Comparison of ENCODE assay signal across 3 cellular contexts in the genomic region with DNA sequence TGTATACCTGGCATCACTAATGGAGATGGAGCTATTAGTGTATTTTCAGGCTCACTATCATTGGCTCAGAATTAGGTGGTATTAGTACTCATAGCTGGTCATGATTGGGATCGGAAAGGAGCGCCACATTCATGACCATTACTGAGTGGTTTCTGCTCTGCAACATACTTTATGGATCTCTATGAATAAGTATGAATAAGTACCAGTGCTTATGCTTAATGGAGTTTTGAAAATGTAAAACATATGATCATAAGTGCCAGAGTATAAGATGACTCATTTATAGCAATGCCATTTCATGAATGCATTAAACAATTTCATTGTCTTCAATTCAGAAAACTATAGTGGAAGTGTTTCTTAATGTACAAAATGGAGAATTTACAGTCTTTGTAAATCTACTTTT.
A peak's percentile ranks its signal among the peaks of the same experiment; 100 is the strongest.
TF ChIP-seq lines count a peak whose summit lies in the region.

No MANE protein-coding gene starts in this region.

TF ChIP-seq in HEK293, 187 proteins besides CTCF, POLR2A, EP300 and RAD21 (continued from another document):
- no peak for TF ChIP-seq KLF10 (tag by site-specific recombination; IDR thresholded peaks at IDR 0.05)
- TF ChIP-seq, protein P1, sequence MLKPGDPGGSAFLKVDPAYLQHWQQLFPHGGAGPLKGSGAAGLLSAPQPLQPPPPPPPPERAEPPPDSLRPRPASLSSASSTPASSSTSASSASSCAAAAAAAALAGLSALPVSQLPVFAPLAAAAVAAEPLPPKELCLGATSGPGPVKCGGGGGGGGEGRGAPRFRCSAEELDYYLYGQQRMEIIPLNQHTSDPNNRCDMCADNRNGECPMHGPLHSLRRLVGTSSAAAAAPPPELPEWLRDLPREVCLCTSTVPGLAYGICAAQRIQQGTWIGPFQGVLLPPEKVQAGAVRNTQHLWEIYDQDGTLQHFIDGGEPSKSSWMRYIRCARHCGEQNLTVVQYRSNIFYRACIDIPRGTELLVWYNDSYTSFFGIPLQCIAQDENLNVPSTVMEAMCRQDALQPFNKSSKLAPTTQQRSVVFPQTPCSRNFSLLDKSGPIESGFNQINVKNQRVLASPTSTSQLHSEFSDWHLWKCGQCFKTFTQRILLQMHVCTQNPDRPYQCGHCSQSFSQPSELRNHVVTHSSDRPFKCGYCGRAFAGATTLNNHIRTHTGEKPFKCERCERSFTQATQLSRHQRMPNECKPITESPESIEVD (tag by site-specific recombination; IDR thresholded peaks at IDR 0.05): 0 out of 2 replicates have a peak, but pooled peaks have one; percentile 10
- no peak for TF ChIP-seq ZNF175 (tag by site-specific recombination; IDR thresholded peaks at IDR 0.05)
- TF ChIP-seq, protein P2, sequence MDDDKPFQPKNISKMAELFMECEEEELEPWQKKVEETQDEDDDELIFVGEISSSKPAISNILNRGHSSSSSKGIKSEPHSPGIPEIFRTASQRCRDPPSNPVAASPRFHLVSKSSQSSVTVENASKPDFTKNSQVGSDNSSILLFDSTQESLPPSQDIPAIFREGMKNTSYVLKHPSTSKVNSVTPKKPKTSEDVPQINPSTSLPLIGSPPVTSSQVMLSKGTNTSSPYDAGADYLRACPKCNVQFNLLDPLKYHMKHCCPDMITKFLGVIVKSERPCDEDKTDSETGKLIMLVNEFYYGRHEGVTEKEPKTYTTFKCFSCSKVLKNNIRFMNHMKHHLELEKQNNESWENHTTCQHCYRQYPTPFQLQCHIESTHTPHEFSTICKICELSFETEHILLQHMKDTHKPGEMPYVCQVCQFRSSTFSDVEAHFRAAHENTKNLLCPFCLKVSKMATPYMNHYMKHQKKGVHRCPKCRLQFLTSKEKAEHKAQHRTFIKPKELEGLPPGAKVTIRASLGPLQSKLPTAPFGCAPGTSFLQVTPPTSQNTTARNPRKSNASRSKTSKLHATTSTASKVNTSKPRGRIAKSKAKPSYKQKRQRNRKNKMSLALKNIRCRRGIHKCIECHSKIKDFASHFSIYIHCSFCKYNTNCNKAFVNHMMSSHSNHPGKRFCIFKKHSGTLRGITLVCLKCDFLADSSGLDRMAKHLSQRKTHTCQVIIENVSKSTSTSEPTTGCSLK (tag by site-specific recombination; IDR thresholded peaks at IDR 0.05): no peak
TF ChIP-seq in HEK293: peak in this region for 1.

TF ChIP-seq in GM23338, 12 proteins besides CTCF, POLR2A, EP300 and RAD21 (continued from another document and continues in another):
- TF ChIP-seq REST (IDR thresholded peaks at IDR 0.05; ENCODE audit: unreplicated experiment) (no peak), ZNF331 (CRISPR knock-in tag; IDR thresholded peaks at IDR 0.05; ENCODE audit: low read depth) (no peak), STAT1 (IDR thresholded peaks at IDR 0.05; ENCODE audit: unreplicated experiment) (no peak), EZH2 (IDR thresholded peaks at IDR 0.05; ENCODE audit: low read depth, unreplicated experiment) (no peak), POLR2AphosphoS5 (IDR thresholded peaks at IDR 0.05; ENCODE audit: low read depth) (no peak), ZNF114 (CRISPR knock-in tag; IDR thresholded peaks at IDR 0.05) (no peak), EZH2phosphoT487 (IDR thresholded peaks at IDR 0.05; ENCODE audit: unreplicated experiment) (no peak)
- TF ChIP-seq, protein P3, sequence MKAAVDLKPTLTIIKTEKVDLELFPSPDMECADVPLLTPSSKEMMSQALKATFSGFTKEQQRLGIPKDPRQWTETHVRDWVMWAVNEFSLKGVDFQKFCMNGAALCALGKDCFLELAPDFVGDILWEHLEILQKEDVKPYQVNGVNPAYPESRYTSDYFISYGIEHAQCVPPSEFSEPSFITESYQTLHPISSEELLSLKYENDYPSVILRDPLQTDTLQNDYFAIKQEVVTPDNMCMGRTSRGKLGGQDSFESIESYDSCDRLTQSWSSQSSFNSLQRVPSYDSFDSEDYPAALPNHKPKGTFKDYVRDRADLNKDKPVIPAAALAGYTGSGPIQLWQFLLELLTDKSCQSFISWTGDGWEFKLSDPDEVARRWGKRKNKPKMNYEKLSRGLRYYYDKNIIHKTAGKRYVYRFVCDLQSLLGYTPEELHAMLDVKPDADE (IDR thresholded peaks at IDR 0.05): no peak

TF ChIP-seq in WTC11, 78 proteins besides CTCF, POLR2A, EP300 and RAD21:
- TF ChIP-seq, protein P4, sequence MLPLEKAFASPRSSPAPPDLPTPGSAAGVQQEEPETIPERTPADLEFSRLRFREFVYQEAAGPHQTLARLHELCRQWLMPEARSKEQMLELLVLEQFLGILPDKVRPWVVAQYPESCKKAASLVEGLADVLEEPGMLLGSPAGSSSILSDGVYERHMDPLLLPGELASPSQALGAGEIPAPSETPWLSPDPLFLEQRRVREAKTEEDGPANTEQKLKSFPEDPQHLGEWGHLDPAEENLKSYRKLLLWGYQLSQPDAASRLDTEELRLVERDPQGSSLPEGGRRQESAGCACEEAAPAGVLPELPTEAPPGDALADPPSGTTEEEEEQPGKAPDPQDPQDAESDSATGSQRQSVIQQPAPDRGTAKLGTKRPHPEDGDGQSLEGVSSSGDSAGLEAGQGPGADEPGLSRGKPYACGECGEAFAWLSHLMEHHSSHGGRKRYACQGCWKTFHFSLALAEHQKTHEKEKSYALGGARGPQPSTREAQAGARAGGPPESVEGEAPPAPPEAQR (CRISPR knock-in tag; IDR thresholded peaks at IDR 0.05): no peak
- TF ChIP-seq FOXP4 (CRISPR knock-in tag; IDR thresholded peaks at IDR 0.05) (no peak), ZNF671 (CRISPR knock-in tag; IDR thresholded peaks at IDR 0.05) (no peak)
